Comparison of ENCODE assay signal across 12 cellular contexts in genomic region chr3:172098698-172099494, GRCh38. TPM values are rescaled to one million over a fixed set of nuclear protein-coding genes. Genes with fewer than 3 reads are reported as not detected.
DNase-seq lines count a peak whose midpoint lies in the region; ATAC-seq, FAIRE-seq and TF ChIP-seq lines count a peak whose summit lies in the region.
"Had no signal": no experiment of that assay in that cellular context is flagged by ENCODE, and none has a peak within 500 bp of the region (broad histone marks: within the 10 kb centered on the region; RNA-seq: fewer than 3 reads in every experiment).

No MANE protein-coding gene starts in this region.

- H3K9me3 ChIP-seq in CD4-positive, CD25-positive, alpha-beta regulatory T cell (ENCODE audit: control insufficient read depth in 2 of 2, low read length in 2 of 2): no peaks in the 10 kb centered on the region
- no peaks in the 10 kb centered on the region for H3K9me3 ChIP-seq in mammary epithelial cell (replicated peaks; ENCODE audit: insufficient read depth, low read length)
- H3K9me3 ChIP-seq in mucosa of rectum (ENCODE audit: control insufficient read depth in 2 of 2, low read length in 2 of 2): no peaks in the 10 kb centered on the region
- H3K9me3 ChIP-seq: gastroesophageal sphincter, transverse colon had no signal

- no peak for ATAC-seq in CD4-positive, CD25-positive, alpha-beta regulatory T cell (ENCODE audit: low read depth in 2 of 2)
- ATAC-seq: gastroesophageal sphincter had no signal

- FAIRE-seq in frontal cortex (lab: Jason Lieb, UNC): no peak

- DNase-seq in CD4-positive, CD25-positive, alpha-beta regulatory T cell: no peak
- peak; percentile 69 for DNase-seq in NCI-H2107 (lab: John Stamatoyannopoulos, UW)
- DNase-seq in mammary epithelial cell: peak; percentile 44
- no peak for DNase-seq in frontal cortex (ENCODE audit: low spot score in 2 of 2)
- no peak for DNase-seq in activated CD4-positive, CD25-positive, alpha-beta regulatory T cell treated with anti-CD3 and anti-CD28 coated beads, Interleukin-2, amount 50 U/mL, for 72 hours
- DNase-seq in NCI-H524 treated with DMSO at 0.1 percent for 48 hours (lab: John Stamatoyannopoulos, UW): no peak
- no peak for DNase-seq in GM20000 (ENCODE audit: low spot score)
- DNase-seq: cerebellar nuclear complex, transverse colon had no signal

- H3K4me3 ChIP-seq in CD4-positive, CD25-positive, alpha-beta regulatory T cell (ENCODE audit: low read depth, low read length): no peak overlapping the region
- H3K4me3 ChIP-seq in mammary epithelial cell (replicated peaks in 1 of 3; ENCODE audit: insufficient read depth in 1 of 3, low read depth in 2 of 3, low read length in 3 of 3): no peak overlapping the region
- H3K4me3 ChIP-seq in mucosa of rectum (ENCODE audit: low read length in 2 of 2): no peak overlapping the region
- H3K4me3 ChIP-seq: gastroesophageal sphincter, transverse colon had no signal

- no peak overlapping the region for H2AFZ ChIP-seq in mammary epithelial cell (ENCODE audit: low read depth, low read length)

- no peaks in the 10 kb centered on the region for H3K27me3 Mint-ChIP-seq in CD4-positive, CD25-positive, alpha-beta regulatory T cell

- in situ Hi-C loops in mammary epithelial cell (cut with MboI; ENCODE audit: low sequenced_read_pairs in 2 of 2): no loop called here

- BruUV-seq in mammary epithelial cell (replicated peaks; lab: Mats Ljungman, UMichigan): TSS peak; percentile 86

- intact Hi-C loops in mammary epithelial cell (cut with micrococcal nuclease): loop anchor here (1.0 kb wide), 1 partner anchor 58 kb away; no protein-coding TSS in a partner anchor

- 57% methylated on average over 9 of the region's 9 CpGs for WGBS in mammary epithelial cell (ENCODE audit: low coverage, missing lambda C conversion rate)

- peak overlapping the region; percentile 55 for H3K4me2 ChIP-seq in mammary epithelial cell (ENCODE audit: insufficient read depth, low read depth, low read length)

- peaks cover 47% of the 10 kb centered on the region for H3K4me1 ChIP-seq in CD4-positive, CD25-positive, alpha-beta regulatory T cell (ENCODE audit: control insufficient read depth, insufficient read depth, low read length, poor library complexity, severe bottlenecking)
- H3K4me1 ChIP-seq in mammary epithelial cell (ENCODE audit: insufficient read depth, low read length): peaks cover 45% of the 10 kb centered on the region
- peaks cover 22 to 38% of the 10 kb centered on the region in 2 donors for H3K4me1 ChIP-seq in mucosa of rectum (ENCODE audit: control insufficient read depth in 2 of 2, insufficient read depth in 2 of 2, low read length in 2 of 2)

- H3K9ac ChIP-seq in mammary epithelial cell (ENCODE audit: insufficient read depth, low read length) (no peak overlapping the region), mucosa of rectum (ENCODE audit: low read depth in 1 of 2, low read length in 2 of 2) (no peak overlapping the region)

- H3K9me3 Mint-ChIP-seq in CD4-positive, CD25-positive, alpha-beta regulatory T cell: no peaks in the 10 kb centered on the region
- H3K9me3 Mint-ChIP-seq: T-helper 2 cell treated with Interferon-gamma antibody and Interleukin-4, amounts not matched to agents 5 μg/mL and 100 μg/mL, for 36 hours had no signal

- H3K79me2 ChIP-seq in mammary epithelial cell (ENCODE audit: insufficient read depth, low read length): peaks cover 89% of the 10 kb centered on the region

- H3K27me3 ChIP-seq in CD4-positive, CD25-positive, alpha-beta regulatory T cell (ENCODE audit: control insufficient read depth, insufficient read depth, low read length): no peaks in the 10 kb centered on the region
- no peaks in the 10 kb centered on the region for H3K27me3 ChIP-seq in mammary epithelial cell (ENCODE audit: insufficient read depth, low read length)
- H3K27me3 ChIP-seq in mucosa of rectum (ENCODE audit: control insufficient read depth in 2 of 2, insufficient read depth in 2 of 2, low read length in 2 of 2): no peaks in the 10 kb centered on the region
- H3K27me3 ChIP-seq: gastroesophageal sphincter, transverse colon had no signal

- dilution Hi-C loops in mammary epithelial cell (cut with HindIII; ENCODE audit: low sequenced_read_pairs): no loop called here

- H3K4me3 Mint-ChIP-seq in CD4-positive, CD25-positive, alpha-beta regulatory T cell: peak overlapping the region in 3 of 4 donors; percentile 2 to 55 (median 8)
- H3K4me3 Mint-ChIP-seq: T-helper 2 cell treated with Interferon-gamma antibody and Interleukin-4, amounts not matched to agents 5 μg/mL and 100 μg/mL, for 36 hours had no signal

- H3K36me3 ChIP-seq in CD4-positive, CD25-positive, alpha-beta regulatory T cell (ENCODE audit: control insufficient read depth, insufficient read depth, low read length): no peaks in the 10 kb centered on the region
- H3K36me3 ChIP-seq in mammary epithelial cell (ENCODE audit: insufficient read depth, low read length) (no peaks in the 10 kb centered on the region), mucosa of rectum (ENCODE audit: control insufficient read depth in 2 of 2, insufficient read depth in 2 of 2, low read length in 2 of 2) (no peaks in the 10 kb centered on the region)
- H3K36me3 ChIP-seq: gastroesophageal sphincter, transverse colon had no signal

- peaks cover 4% of the 10 kb centered on the region for H3K36me3 Mint-ChIP-seq in CD4-positive, CD25-positive, alpha-beta regulatory T cell

- peak overlapping the region in 2 of 3 donors; percentile 36 to 55 for H3K27ac Mint-ChIP-seq in CD4-positive, CD25-positive, alpha-beta regulatory T cell
- H3K27ac Mint-ChIP-seq: T-helper 2 cell treated with Interferon-gamma antibody and Interleukin-4, amounts not matched to agents 5 μg/mL and 100 μg/mL, for 36 hours had no signal

- TF ChIP-seq CTCF in mammary epithelial cell (conservative IDR thresholded peaks at IDR 0.05 in 1 of 2, IDR thresholded peaks at IDR 0.05 in 1 of 2; ENCODE audit: extremely low read depth in 1 of 2, insufficient read depth in 1 of 2, low read depth in 1 of 2, low read length in 2 of 2) (no peak), GM20000 (IDR thresholded peaks at IDR 0.05; ENCODE audit: extremely low read depth, missing control alignments) (no peak)

- CTCF ChIA-PET in mammary epithelial cell (lab: Charles Lee; ENCODE audit: low non-redundant PET): no interaction called here

- H3K27ac ChIP-seq in CD4-positive, CD25-positive, alpha-beta regulatory T cell (ENCODE audit: insufficient read depth, low read length, poor library complexity, severe bottlenecking): no peak overlapping the region
- H3K27ac ChIP-seq in mammary epithelial cell (ENCODE audit: insufficient read depth, low read depth, low read length): peak overlapping the region; percentile 43
- peak overlapping the region; percentile 7 to 36 for H3K27ac ChIP-seq in mucosa of rectum (ENCODE audit: low read depth in 2 of 2, low read length in 2 of 2)
- H3K27ac ChIP-seq: gastroesophageal sphincter had no signal

- H3K4me1 Mint-ChIP-seq in CD4-positive, CD25-positive, alpha-beta regulatory T cell: peaks cover 32 to 84% (median 52%) of the 10 kb centered on the region in 4 donors

- H4K20me1 ChIP-seq in mammary epithelial cell (ENCODE audit: insufficient read depth, low read length): no peaks in the 10 kb centered on the region

RNA-seq across cellular contexts. Expression of gene FNDC3B, which starts 59.5 kb away (rescaled TPM):
- total RNA-seq in CD4-positive, CD25-positive, alpha-beta regulatory T cell: 31.8 TPM
- 10 to 100 TPM in 2 of 4 donors, 1 to 10 TPM in 2; 6.8 to 17.1 (median 10.5) TPM for polyA plus RNA-seq in CD4-positive, CD25-positive, alpha-beta regulatory T cell
- total RNA-seq in mammary epithelial cell (100 to 1,000 TPM; 161 to 200 TPM), frontal cortex (14.7 TPM)
- 12.0 TPM for polyA plus RNA-seq in mammary epithelial cell
- 109 TPM for polyA minus RNA-seq in mammary epithelial cell

Comparison
In these comparisons a context has a peak if more than half of its experiments do, and no peak if none do; other contexts are left out.
1. DNase-seq: peak in NCI-H2107 (single experiment) and mammary epithelial cell (single experiment); none in CD4-positive, CD25-positive, alpha-beta regulatory T cell (0 of 3), frontal cortex (0 of 2), activated CD4-positive, CD25-positive, alpha-beta regulatory T cell treated with anti-CD3 and anti-CD28 coated beads, Interleukin-2, amount 50 U/mL, for 72 hours (single experiment), NCI-H524 treated with DMSO at 0.1 percent for 48 hours (single experiment) and GM20000 (single experiment).